Comparison of ENCODE assay signal across 1 cellular context in genomic region chr16:68760671-68761275, GRCh38.
TF ChIP-seq lines count a peak whose summit lies in the region.

No MANE protein-coding gene starts in this region.

TF ChIP-seq in GM12878, 131 proteins besides CTCF, POLR2A, EP300 and RAD21 (continued from another document and continues in another):
- peak; percentile 21; the same call in 1 of the 2 replicates for TF ChIP-seq CHD2 (IDR thresholded peaks at IDR 0.05; ENCODE audit: borderline replicate concordance, low read depth, low read length)
- TF ChIP-seq GATAD2B (conservative IDR thresholded peaks at IDR 0.05; ENCODE audit: low read depth): peak; percentile 73
- TF ChIP-seq ZNF592 (IDR thresholded peaks at IDR 0.05): no peak
- peak; percentile 78 for TF ChIP-seq MEF2B (IDR thresholded peaks at IDR 0.05; ENCODE audit: partially characterized antibody, poor library complexity, severe bottlenecking)
- peak; percentile 98 for TF ChIP-seq EED (IDR thresholded peaks at IDR 0.05; ENCODE audit: low read depth)
- TF ChIP-seq POLR2AphosphoS5 (IDR thresholded peaks at IDR 0.05; ENCODE audit: low read length): peak; percentile 86
- no peak for TF ChIP-seq RBBP5 (conservative IDR thresholded peaks at IDR 0.05)
- no peak for TF ChIP-seq RAD51 (IDR thresholded peaks at IDR 0.05)
- TF ChIP-seq ATF7 (IDR thresholded peaks at IDR 0.05; ENCODE audit: low read depth): peak; percentile 77
- TF ChIP-seq STAT3 (IDR thresholded peaks at IDR 0.05; ENCODE audit: low read depth, low read length): 0 out of 2 replicates have a peak, but pooled peaks have one; percentile 58
- TF ChIP-seq PML (IDR thresholded peaks at IDR 0.05; ENCODE audit: low read length): peak; percentile 81; the same call in 1 of the 2 replicates
- no peak for TF ChIP-seq ZBTB11 (CRISPR knock-in tag; IDR thresholded peaks at IDR 0.05)
- peak; percentile 50; the same call in 1 of the 2 replicates for TF ChIP-seq ZBTB40 (IDR thresholded peaks at IDR 0.05; ENCODE audit: borderline replicate concordance)
- TF ChIP-seq USF1 (IDR thresholded peaks at IDR 0.05; ENCODE audit: borderline replicate concordance, extremely low read length, insufficient read depth, low read depth, low read length): no peak
- TF ChIP-seq PKNOX1 (IDR thresholded peaks at IDR 0.05): peak; percentile 93
- 0 out of 2 replicates have a peak, but pooled peaks have one; percentile 0 for TF ChIP-seq RB1 (IDR thresholded peaks at IDR 0.05; ENCODE audit: borderline replicate concordance)
- TF ChIP-seq ESRRA (IDR thresholded peaks at IDR 0.05; ENCODE audit: low read length): no peak
- peak; percentile 89 for TF ChIP-seq TBL1XR1 (IDR thresholded peaks at IDR 0.05; ENCODE audit: low read depth, low read length)
- peak; percentile 77; the same call in 1 of the 2 replicates for TF ChIP-seq TCF12 (IDR thresholded peaks at IDR 0.05; ENCODE audit: low read depth, low read length)
- peak; percentile 71 for TF ChIP-seq BACH1 (IDR thresholded peaks at IDR 0.05; ENCODE audit: borderline replicate concordance)
- TF ChIP-seq NFXL1 (IDR thresholded peaks at IDR 0.05; ENCODE audit: borderline replicate concordance): no peak
- no peak for TF ChIP-seq SREBF2 (IDR thresholded peaks at IDR 0.05; ENCODE audit: low read length)
- no peak for TF ChIP-seq HSF1 (IDR thresholded peaks at IDR 0.05; ENCODE audit: low read depth, low read length)
- TF ChIP-seq SKIL (IDR thresholded peaks at IDR 0.05; ENCODE audit: low read depth, poor library complexity, severe bottlenecking): peak; percentile 53
- no peak for TF ChIP-seq FOS (IDR thresholded peaks at IDR 0.05; ENCODE audit: borderline replicate concordance, extremely low read depth, insufficient read length)
- TF ChIP-seq NRF1 (conservative IDR thresholded peaks at IDR 0.05; ENCODE audit: low read depth, low read length): no peak
- TF ChIP-seq ZNF687 (IDR thresholded peaks at IDR 0.05): peak; percentile 97
- TF ChIP-seq BCL3 (IDR thresholded peaks at IDR 0.05; ENCODE audit: borderline replicate concordance, insufficient read depth, low read depth, low read length, poor library complexity, severe bottlenecking): peak; percentile 93
- no peak for TF ChIP-seq EZH2 (IDR thresholded peaks at IDR 0.05; ENCODE audit: borderline replicate concordance, control insufficient read depth, low read depth, low read length)
